Comparison of ENCODE assay signal across 24 cellular contexts in genomic region chr6:43125555-43125954, GRCh38. TPM values are rescaled to one million over a fixed set of nuclear protein-coding genes. Genes with fewer than 3 reads are reported as not detected.
A peak's percentile ranks its signal among the peaks of the same experiment; 100 is the strongest.
DNase-seq lines count a peak whose midpoint lies in the region; ATAC-seq, FAIRE-seq and TF ChIP-seq lines count a peak whose summit lies in the region.
"Had no signal": no experiment of that assay in that cellular context is flagged by ENCODE, and none has a peak within 500 bp of the region (broad histone marks: within the 10 kb centered on the region; RNA-seq: fewer than 3 reads in every experiment).

No MANE protein-coding gene starts in this region.

- H3K27ac Mint-ChIP-seq in astrocyte (ENCODE audit: unreplicated experiment), result peak overlapping the region; percentile 99
- H3K27ac Mint-ChIP-seq: activated T-helper 2 cell treated with anti-CD3 and anti-CD28 coated beads, Interferon-gamma antibody, Interleukin-2, Interleukin-4, amounts not matched to agents 10 μg/mL and 5 μg/mL and 100 μg/mL, durations not matched to agents 14 hours and 24 hours and 36 hours; CD4-positive, alpha-beta memory T cell; IgD-negative memory B cell; progenitor cell of endocrine pancreas; type B pancreatic cell had no signal

- no peak for TF ChIP-seq CTCF in cardiac muscle cell (IDR thresholded peaks at IDR 0.05; ENCODE audit: low read depth, low read length)
- no peak for TF ChIP-seq CTCF in heart left ventricle (IDR thresholded peaks at IDR 0.05)
- no peak for TF ChIP-seq CTCF in astrocyte (IDR thresholded peaks at IDR 0.05; ENCODE audit: insufficient read depth, low read depth, low read length)
- TF ChIP-seq CTCF in vagina (IDR thresholded peaks at IDR 0.05), result no peak

- H2AFZ ChIP-seq in astrocyte (ENCODE audit: low read depth, low read length), result no peak overlapping the region

- WGBS in heart left ventricle, 4 donors, result 75 to 95% (median 89%) methylated on average over 1 of the region's 1 CpG
- 86 to 100% methylated on average over 1 of the region's 1 CpG for WGBS in mesodermal cell (ENCODE audit: insufficient coverage in 2 of 2), 2 experiments

- H3K79me2 ChIP-seq in astrocyte (ENCODE audit: insufficient read depth, low read length), result peaks cover 87% of the 10 kb centered on the region

- no peaks in the 10 kb centered on the region for H3K36me3 ChIP-seq in cardiac muscle cell
- H3K36me3 ChIP-seq in heart left ventricle, result no peaks in the 10 kb centered on the region
- H3K36me3 ChIP-seq in astrocyte (ENCODE audit: insufficient read depth, low read length), result peaks cover 1% of the 10 kb centered on the region
- H3K36me3 ChIP-seq in mesodermal cell (ENCODE audit: control insufficient read depth, insufficient read depth, low read length), result peaks cover 10% of the 10 kb centered on the region
- no peaks in the 10 kb centered on the region for H3K36me3 ChIP-seq in vagina
- H3K36me3 ChIP-seq: adrenal gland, gastroesophageal sphincter had no signal

- H3K27ac ChIP-seq in cardiac muscle cell (peak overlapping the region; percentile 82), heart left ventricle (no peak overlapping the region), astrocyte (ENCODE audit: low read depth, low read length) (peak overlapping the region; percentile 100), mesodermal cell (ENCODE audit: low read depth, low read length, severe bottlenecking) (peak overlapping the region; percentile 88), vagina (peak overlapping the region; percentile 85)
- H3K27ac ChIP-seq: A549, adrenal gland, gastroesophageal sphincter had no signal

- peaks cover 12% of the 10 kb centered on the region for H4K20me1 ChIP-seq in astrocyte (ENCODE audit: insufficient read depth, low read length)

- H3K4me3 ChIP-seq in cardiac muscle cell (no peak overlapping the region), heart left ventricle (no peak overlapping the region), astrocyte (ENCODE audit: insufficient read depth, low read depth, low read length) (peak overlapping the region; percentile 34), mesodermal cell (ENCODE audit: extremely low read depth, insufficient read depth, low read length, poor library complexity, severe bottlenecking) (no peak overlapping the region), vagina (no peak overlapping the region)
- H3K4me3 ChIP-seq: A549, adrenal gland, gastroesophageal sphincter had no signal

- FAIRE-seq in astrocyte (lab: Jason Lieb, UNC), result no peak
- FAIRE-seq in GM12892 (lab: Jason Lieb, UNC), result no peak
- FAIRE-seq: A549, colon had no signal

- DNase-seq in cardiac muscle cell (ENCODE audit: low read depth in 1 of 2, low spot score in 1 of 2) (no peak), heart left ventricle (no peak), astrocyte (ENCODE audit: low read depth) (no peak), vagina (ENCODE audit: extremely low spot score in 2 of 2) (no peak), GM12892 (ENCODE audit: insufficient read length) (no peak), NCI-H1092 treated with DMSO at 0.1 percent for 48 hours (lab: John Stamatoyannopoulos, UW) (no peak)
- DNase-seq: activated CD4-positive, CD25-positive, alpha-beta regulatory T cell; adrenal gland; CD4-positive, alpha-beta memory T cell; left ventricle myocardium superior; NCI-H1930; NCI-H446 treated with DMSO at 0.1 percent for 48 hours; Right ventricle myocardium superior; stimulated activated naive CD8-positive, alpha-beta T cell treated with anti-CD3 and anti-CD28 coated beads, Interleukin-15, Interleukin-2, amounts not matched to agents 100 U/mL and 50 U/mL, for 24 hours; T-helper 2 cell had no signal

- H3K4me3 Mint-ChIP-seq in astrocyte (ENCODE audit: unreplicated experiment), result peak overlapping the region; percentile 66
- H3K4me3 Mint-ChIP-seq: CD4-positive, alpha-beta memory T cell; type B pancreatic cell had no signal

- H3K4me1 ChIP-seq in cardiac muscle cell (ENCODE audit: low read depth) (peaks cover 27% of the 10 kb centered on the region), heart left ventricle (peaks cover 0 to 24% (median 8%) of the 10 kb centered on the region in 12 donors), astrocyte (ENCODE audit: insufficient read depth, low read length) (peaks cover 86% of the 10 kb centered on the region), mesodermal cell (ENCODE audit: control insufficient read depth, insufficient read depth, low read length, poor library complexity, severe bottlenecking) (peaks cover 52% of the 10 kb centered on the region), vagina (peaks cover 75% of the 10 kb centered on the region)

- H3K27me3 Mint-ChIP-seq in astrocyte (ENCODE audit: low read depth, unreplicated experiment), result no peaks in the 10 kb centered on the region
- H3K27me3 Mint-ChIP-seq: progenitor cell of endocrine pancreas, type B pancreatic cell had no signal

- no peak for TF ChIP-seq POLR2A in heart left ventricle (IDR thresholded peaks at IDR 0.05)
- no peak for TF ChIP-seq POLR2A in vagina (IDR thresholded peaks at IDR 0.05)
- TF ChIP-seq POLR2A in GM12892 (IDR thresholded peaks at IDR 0.05; ENCODE audit: low read depth, low read length), result no peak

- H3K4me1 Mint-ChIP-seq in astrocyte (ENCODE audit: low read depth, unreplicated experiment), result peaks cover 83% of the 10 kb centered on the region
- H3K4me1 Mint-ChIP-seq: CD4-positive, alpha-beta memory T cell had no signal

- ATAC-seq in heart left ventricle (no peak), HG02678 (IDR thresholded peaks at IDR 0.05; ENCODE audit: unreplicated experiment) (no peak)
- ATAC-seq: A549; gastroesophageal sphincter; left ventricle myocardium superior; stimulated activated naive CD8-positive, alpha-beta T cell treated with anti-CD3 and anti-CD28 coated beads, Interleukin-15, Interleukin-2, amounts not matched to agents 100 U/mL and 50 U/mL, for 24 hours had no signal

- peak overlapping the region; percentile 84 for H3K9ac ChIP-seq in astrocyte (ENCODE audit: low read length)

- peak overlapping the region; percentile 69 for H3K4me2 ChIP-seq in astrocyte (ENCODE audit: low read length)
- H3K4me2 ChIP-seq: A549 had no signal

- intact Hi-C loops in heart left ventricle (cut with DNase I), result loop anchor here in 4 of 10 donors (5.0 to 10.0 kb wide), 3 partner anchors 48 to 118 kb away; partner anchors contain the start of gene PTK7 (in 2 of the 4)
- intact Hi-C loops in vagina (cut with DNase I), result loop anchor here (10.0 kb wide), 1 partner anchor 51 kb away; the partner anchor contains the start of gene PTK7

- H3K27me3 ChIP-seq in cardiac muscle cell, result no peaks in the 10 kb centered on the region
- no peaks in the 10 kb centered on the region for H3K27me3 ChIP-seq in heart left ventricle
- H3K27me3 ChIP-seq in astrocyte (ENCODE audit: insufficient read depth, low read length), result no peaks in the 10 kb centered on the region
- no peaks in the 10 kb centered on the region for H3K27me3 ChIP-seq in vagina
- H3K27me3 ChIP-seq: adrenal gland, gastroesophageal sphincter had no signal

- H3K9me3 ChIP-seq in cardiac muscle cell (ENCODE audit: low read depth), result no peaks in the 10 kb centered on the region
- H3K9me3 ChIP-seq in heart left ventricle, result no peaks in the 10 kb centered on the region
- H3K9me3 ChIP-seq in astrocyte (ENCODE audit: insufficient read depth, low read depth, low read length), result no peaks in the 10 kb centered on the region
- H3K9me3 ChIP-seq in mesodermal cell (ENCODE audit: control insufficient read depth, low read length), result no peaks in the 10 kb centered on the region
- no peaks in the 10 kb centered on the region for H3K9me3 ChIP-seq in vagina
- H3K9me3 ChIP-seq: A549, adrenal gland, gastroesophageal sphincter had no signal

- no peaks in the 10 kb centered on the region for H3K9me3 Mint-ChIP-seq in astrocyte (ENCODE audit: unreplicated experiment)
- H3K9me3 Mint-ChIP-seq: activated T-helper 2 cell treated with anti-CD3 and anti-CD28 coated beads, Interferon-gamma antibody, Interleukin-2, Interleukin-4, amounts not matched to agents 10 μg/mL and 5 μg/mL and 100 μg/mL, durations not matched to agents 14 hours and 24 hours and 36 hours; CD4-positive, alpha-beta memory T cell; IgD-negative memory B cell; type B pancreatic cell had no signal

- peaks cover 9% of the 10 kb centered on the region for H3K36me3 Mint-ChIP-seq in astrocyte (ENCODE audit: low read depth, unreplicated experiment)
- H3K36me3 Mint-ChIP-seq: CD4-positive, alpha-beta memory T cell; IgD-negative memory B cell had no signal

RNA-seq across cellular contexts. Expression of gene SRF, which starts 45.5 kb away (rescaled TPM):
- total RNA-seq in cardiac muscle cell, result 72.1 and 76.8 TPM in 2 replicates
- polyA plus RNA-seq in cardiac muscle cell, result 9.7 and 10.2 TPM in 2 replicates
- 10 to 100 TPM; 49.8 to 94.4 (median 73.3) TPM for total RNA-seq in heart left ventricle
- polyA plus RNA-seq in heart left ventricle, result 10 to 100 TPM; 43.5 to 90.6 TPM
- total RNA-seq in astrocyte, result 53.5 and 54.9 TPM in 2 replicates
- 27.6 TPM for polyA plus RNA-seq in mesodermal cell (2013, experiment 1 of 2)
- 24.5 TPM for polyA plus RNA-seq in mesodermal cell (2013, experiment 2 of 2)
- total RNA-seq in vagina, result 28.2 TPM
- 19.6 TPM for polyA plus RNA-seq in GM12892 (2012; ENCODE audit: missing spikeins)

RNA-seq across cellular contexts. Expression of gene PTK7, which starts 49.4 kb away (rescaled TPM):
- total RNA-seq in cardiac muscle cell (103 and 115 TPM in 2 replicates), heart left ventricle (10 to 100 TPM in 1 of 9 donors, 1 to 10 TPM in 8; 1.4 to 10.4 (median 1.9) TPM), astrocyte (506 and 728 TPM in 2 replicates), vagina (62.1 TPM)
- polyA plus RNA-seq in cardiac muscle cell (75.8 and 88.0 TPM in 2 replicates), heart left ventricle (1 to 10 TPM; 1.8 to 4.8 TPM)
- 160 TPM for polyA plus RNA-seq in mesodermal cell (2013, experiment 1 of 2)
- polyA plus RNA-seq in mesodermal cell (2013, experiment 2 of 2), result 129 TPM
- polyA plus RNA-seq in GM12892 (2012; ENCODE audit: missing spikeins), result 0.83 TPM
- polyA plus RNA-seq: IgD-negative memory B cell had no signal

RNA-seq across cellular contexts. Expression of gene CUL9, which starts 56.4 kb away (rescaled TPM):
- total RNA-seq in cardiac muscle cell, result 34.8 and 76.0 TPM in 2 replicates
- polyA plus RNA-seq in cardiac muscle cell, result 29.0 and 44.2 TPM in 2 replicates
- total RNA-seq in heart left ventricle, result 10 to 100 TPM in 8 of 9 donors, 1 to 10 TPM in 1; 6.5 to 22.3 (median 12.5) TPM
- polyA plus RNA-seq in heart left ventricle, result 10 to 100 TPM in 1 of 2 donors, 1 to 10 TPM in 1; 7.5 to 17.0 TPM
- total RNA-seq in astrocyte, result 11.1 TPM in 2 replicates
- 25.5 TPM for polyA plus RNA-seq in mesodermal cell (2013, experiment 1 of 2)
- 23.9 TPM for polyA plus RNA-seq in mesodermal cell (2013, experiment 2 of 2)
- 49.1 TPM for total RNA-seq in vagina
- polyA plus RNA-seq in GM12892 (2012; ENCODE audit: missing spikeins), result 29.6 TPM

Comparison
In these comparisons a context has a peak if more than half of its experiments do, and no peak if none do; other contexts are left out.
1. H3K27ac ChIP-seq: peak in cardiac muscle cell (single experiment), astrocyte (single experiment), mesodermal cell (single experiment) and vagina (single experiment); none in heart left ventricle (0 of 12).